20 cellular contexts compared by ENCODE assay signal in genomic region chr6:23213193-23213592, GRCh38.
DNase-seq lines count a peak whose midpoint lies in the region; ATAC-seq and TF ChIP-seq lines count a peak whose summit lies in the region.
"Had no signal": no experiment of that assay in that cellular context is flagged by ENCODE, and none has a peak within 500 bp of the region (broad histone marks: within the 10 kb centered on the region; RNA-seq: fewer than 3 reads in every experiment).

No MANE protein-coding gene starts in this region.

- ATAC-seq in GM19023 (IDR thresholded peaks at IDR 0.05; ENCODE audit: unreplicated experiment) = no peak
- ATAC-seq: activated T-cell treated with anti-CD3 and anti-CD28 coated beads, Interleukin-2, amount 50 U/mL, for 72 hours had no signal

- H3K36me3 Mint-ChIP-seq in T-helper 2 cell treated with Interferon-gamma antibody and Interleukin-4, amounts not matched to agents 5 μg/mL and 100 μg/mL, for 36 hours (ENCODE audit: low read depth) = no peaks in the 10 kb centered on the region

- CTCF ChIA-PET in AG04449 (lab: Yijun Ruan, JAX) = no interaction called here

- TF ChIP-seq CTCF in AG04449 (IDR thresholded peaks at IDR 0.05; ENCODE audit: insufficient read depth, low read length, missing control alignments) (no peak), fibroblast of pulmonary artery (IDR thresholded peaks at IDR 0.05; ENCODE audit: low read length, missing control alignments) (no peak)

- no peak overlapping the region for H3K4me3 Mint-ChIP-seq in T-helper 2 cell treated with Interferon-gamma antibody and Interleukin-4, amounts not matched to agents 5 μg/mL and 100 μg/mL, for 36 hours
- H3K4me3 Mint-ChIP-seq: activated T-cell treated with anti-CD3 and anti-CD28 coated beads, Interleukin-2, amount 50 U/mL, for 72 hours; nephron had no signal

- H3K4me1 Mint-ChIP-seq in T-helper 2 cell treated with Interferon-gamma antibody and Interleukin-4, amounts not matched to agents 5 μg/mL and 100 μg/mL, for 36 hours (ENCODE audit: low read depth) = no peaks in the 10 kb centered on the region
- H3K4me1 Mint-ChIP-seq: nephron had no signal

- POLR2A ChIA-PET in AG04449 (lab: Yijun Ruan, JAX) = no interaction called here

- no peaks in the 10 kb centered on the region for H3K27me3 Mint-ChIP-seq in T-helper 2 cell treated with Interferon-gamma antibody and Interleukin-4, amounts not matched to agents 5 μg/mL and 100 μg/mL, for 36 hours (ENCODE audit: low read depth)

- H3K9me3 Mint-ChIP-seq in T-helper 2 cell treated with Interferon-gamma antibody and Interleukin-4, amounts not matched to agents 5 μg/mL and 100 μg/mL, for 36 hours = peaks cover 33% of the 10 kb centered on the region

- no peak overlapping the region for H3K27ac Mint-ChIP-seq in T-helper 2 cell treated with Interferon-gamma antibody and Interleukin-4, amounts not matched to agents 5 μg/mL and 100 μg/mL, for 36 hours
- H3K27ac Mint-ChIP-seq: activated T-cell treated with anti-CD3 and anti-CD28 coated beads, Interleukin-2, amount 50 U/mL, for 72 hours; nephron had no signal

- DNase-seq in AG04449 (ENCODE audit: low read depth, low spot score) = peak; percentile 21
- DNase-seq in GM04503 (ENCODE audit: low read depth) = peak; percentile 3
- DNase-seq in amniotic epithelial cell (ENCODE audit: low read depth) = peak; percentile 84
- peak; percentile 8 for DNase-seq in fibroblast of pulmonary artery (ENCODE audit: low read depth)
- no peak for DNase-seq in T-helper 2 cell treated with Interferon-gamma antibody and Interleukin-4, amounts not matched to agents 5 μg/mL and 100 μg/mL, for 36 hours (ENCODE audit: low spot score)
- DNase-seq in D341Med (ENCODE audit: low spot score) = no peak
- no peak for DNase-seq in DMS53 treated with DMSO at 0.1 percent for 48 hours (lab: John Stamatoyannopoulos, UW; ENCODE audit: unreplicated experiment)
- DNase-seq: activated CD4-positive, alpha-beta T cell treated with anti-CD3 and anti-CD28 coated beads for 4 hours; activated naive CD4-positive, alpha-beta T cell treated with anti-CD3 and anti-CD28 coated beads, Interleukin-2, amount 50 U/mL, for 16 hours; activated T-cell treated with anti-CD3 and anti-CD28 coated beads, Interleukin-2, amount 50 U/mL, for 72 hours; DMS 273 treated with DMSO at 0.1 percent for 48 hours; effector memory CD4-positive, alpha-beta T cell; GF-D8; NCI-H1105 treated with DMSO at 0.1 percent for 48 hours; NCI-H2107; NCI-H524 treated with DMSO at 0.1 percent for 48 hours; substantia nigra had no signal

- H3K4me3 ChIP-seq in AG04449 (ENCODE audit: low read depth, low read length) (no peak overlapping the region), fibroblast of pulmonary artery (replicated peaks; ENCODE audit: low read depth, low read length) (no peak overlapping the region)
- H3K4me3 ChIP-seq: SJSA1 had no signal

Comparison
In these comparisons a context has a peak if more than half of its experiments do, and no peak if none do; other contexts are left out.
1. DNase-seq: peak in AG04449 (single experiment), GM04503 (single experiment), amniotic epithelial cell (single experiment) and fibroblast of pulmonary artery (single experiment); none in T-helper 2 cell treated with Interferon-gamma antibody and Interleukin-4, amounts not matched to agents 5 μg/mL and 100 μg/mL, for 36 hours (single experiment), D341Med (single experiment) and DMS53 treated with DMSO at 0.1 percent for 48 hours (single experiment).